In the genomic region with DNA sequence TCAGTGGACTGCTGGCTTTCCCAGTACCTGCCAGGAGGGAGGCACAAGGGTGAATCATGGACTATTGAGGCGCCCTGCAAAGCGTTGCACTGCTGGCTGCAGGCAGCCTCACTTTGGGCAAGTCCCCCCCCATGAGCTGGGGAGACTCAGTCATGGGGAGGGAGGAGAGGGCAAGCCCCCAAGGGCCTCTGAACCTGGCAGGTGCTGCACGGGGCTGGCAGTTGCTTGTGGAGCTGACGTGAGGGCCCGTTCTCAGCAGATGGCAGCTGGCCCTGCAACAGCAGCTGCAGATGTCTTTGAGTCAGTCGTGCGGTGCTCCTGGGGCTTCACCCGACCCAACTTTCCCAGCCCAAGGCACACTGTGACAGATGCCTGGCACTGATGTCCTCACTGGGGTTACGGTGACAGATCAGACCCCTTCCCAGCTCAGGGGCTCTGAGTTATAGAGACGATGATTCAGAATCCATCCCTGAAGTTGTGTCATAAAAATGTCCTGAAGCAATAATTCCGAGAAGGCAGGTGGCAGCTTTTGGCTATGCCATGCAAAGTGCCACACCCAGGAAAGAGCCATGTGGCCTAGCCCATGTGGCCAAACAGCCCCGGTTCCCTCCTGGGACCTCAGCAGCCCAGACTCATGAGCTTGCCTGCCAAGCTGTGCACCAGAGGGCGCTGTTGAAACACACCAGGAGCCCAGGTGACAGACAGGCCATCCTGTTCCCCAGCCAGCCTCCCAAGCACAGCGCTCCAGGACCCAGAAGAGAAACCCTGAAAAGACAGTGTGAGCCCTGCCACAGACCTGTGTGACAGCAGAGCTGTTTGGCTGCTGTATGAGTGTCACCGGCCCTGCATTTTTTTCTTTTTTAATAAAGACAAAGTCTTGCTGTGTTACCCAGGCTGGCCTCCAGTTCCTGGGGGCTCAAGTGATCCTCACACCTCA, we compare ENCODE assay signal across 8 cellular contexts. TPM values are rescaled to one million over a fixed set of nuclear protein-coding genes. Genes with fewer than 3 reads are reported as not detected.
DNase-seq lines count a peak whose midpoint lies in the region; ATAC-seq, FAIRE-seq and TF ChIP-seq lines count a peak whose summit lies in the region.

No MANE protein-coding gene starts in this region.

- CTCF ChIA-PET in A549 (lab: Yijun Ruan, JAX) = interaction anchor here (0.6 to 3.5 kb wide), 39 partner anchors 8 to 169 kb away, joined by 3 to 22 read pairs (median 5); a partner anchor contains a TSS
- CTCF ChIA-PET in activated CD4-positive, alpha-beta T cell treated with anti-CD3 and anti-CD28 coated beads for 36 hours (lab: Charles Lee) = interaction anchor here (0.6 to 2.6 kb wide), 25 partner anchors 9 to 632 kb away, joined by 3 to 16 read pairs (median 4); no protein-coding TSS in a partner anchor

- H3K4me1 ChIP-seq in A549 = 0 out of 3 replicates have a peak, but pooled peaks cover 4% of the 10 kb centered on the region
- H3K4me1 ChIP-seq in liver (ENCODE audit: control insufficient read depth in 4 of 4, insufficient read depth in 4 of 4, low read length in 3 of 4) = peaks cover 0 to 2% (median 0%) of the 10 kb centered on the region in 4 donors

- no peak overlapping the region for H3K4me3 Mint-ChIP-seq in activated CD4-positive, alpha-beta T cell treated with anti-CD3 and anti-CD28 coated beads for 36 hours

- ATAC-seq in A549 (peak; percentile 93 to 98), GM18511 (IDR thresholded peaks at IDR 0.05; ENCODE audit: unreplicated experiment) (peak; percentile 75), HG03135 (IDR thresholded peaks at IDR 0.05; ENCODE audit: unreplicated experiment) (peak; percentile 75)
- peak; percentile 99 for ATAC-seq in activated CD4-positive, alpha-beta T cell treated with anti-CD3 and anti-CD28 coated beads for 36 hours

- H3K36me3 Mint-ChIP-seq in activated CD4-positive, alpha-beta T cell treated with anti-CD3 and anti-CD28 coated beads for 36 hours (ENCODE audit: low read depth) = peaks cover 38% of the 10 kb centered on the region

- POLR2A ChIA-PET in A549 (lab: Yijun Ruan, JAX) = interaction anchor here (0.6 kb wide), 1 partner anchor 85 kb away, joined by 3 read pairs; no protein-coding TSS in a partner anchor
- POLR2A ChIA-PET in activated CD4-positive, alpha-beta T cell treated with anti-CD3 and anti-CD28 coated beads for 36 hours (lab: Charles Lee) = interaction anchor here (0.5 to 1.5 kb wide), 3 partner anchors 54 to 99 kb away, joined by 3 to 13 read pairs (median 12); a partner anchor contains a TSS

- peaks cover 10 to 56% (median 23%) of the 10 kb centered on the region in 4 donors for H3K36me3 ChIP-seq in liver (ENCODE audit: control insufficient read depth in 4 of 4, insufficient read depth in 3 of 4, low read depth in 1 of 4, low read length in 3 of 4)

- H3K9me3 ChIP-seq in A549 = no peaks in the 10 kb centered on the region
- no peaks in the 10 kb centered on the region for H3K9me3 ChIP-seq in liver (ENCODE audit: control insufficient read depth in 4 of 4, low read length in 3 of 4)

- peaks cover 6% of the 10 kb centered on the region for H3K4me1 Mint-ChIP-seq in activated CD4-positive, alpha-beta T cell treated with anti-CD3 and anti-CD28 coated beads for 36 hours

- H3K27ac Mint-ChIP-seq in activated CD4-positive, alpha-beta T cell treated with anti-CD3 and anti-CD28 coated beads for 36 hours = peak overlapping the region; percentile 9

- TF ChIP-seq RAD21 in A549 (conservative IDR thresholded peaks at IDR 0.05 in 1 of 2, IDR thresholded peaks at IDR 0.05 in 1 of 2) (peak; percentile 72 to 81), liver (IDR thresholded peaks at IDR 0.05) (peak; percentile 97 to 99)

- intact Hi-C loops in activated CD4-positive, alpha-beta T cell treated with anti-CD3 and anti-CD28 coated beads for 36 hours (cut with DNase I, micrococcal nuclease) = loop anchor here (1.0 to 5.0 kb wide), 8 partner anchors 52 to 168 kb away; a partner anchor contains a TSS

- no peak for TF ChIP-seq POLR2A in A549 (IDR thresholded peaks at IDR 0.05; ENCODE audit: low read length)

- WGBS in A549 (ENCODE audit: missing lambda C conversion rate) = 50% methylated on average over 10 of the region's 15 CpGs
- WGBS in liver = 52% methylated on average over 15 of the region's 15 CpGs

- TF ChIP-seq EP300 in A549 (IDR thresholded peaks at IDR 0.05) = no peak

- H3K9ac ChIP-seq in liver (ENCODE audit: low read depth in 1 of 2, low read length in 2 of 2) = no peak overlapping the region

- no peaks in the 10 kb centered on the region for H3K27me3 ChIP-seq in liver (ENCODE audit: control insufficient read depth in 4 of 4, insufficient read depth in 4 of 4, low read length in 3 of 4)

- no peaks in the 10 kb centered on the region for H3K27me3 Mint-ChIP-seq in activated CD4-positive, alpha-beta T cell treated with anti-CD3 and anti-CD28 coated beads for 36 hours

- FAIRE-seq in A549 (lab: Jason Lieb, UNC) = no peak

- DNase-seq in A549 (ENCODE audit: low read depth in 1 of 2, low spot score in 1 of 2) = peak; percentile 84 to 86
- peak; percentile 77 for DNase-seq in NCI-H510A treated with DMSO at 0.1 percent for 48 hours (lab: John Stamatoyannopoulos, UW)
- DNase-seq in activated CD4-positive, alpha-beta T cell treated with anti-CD3 and anti-CD28 coated beads for 36 hours = peak; percentile 94
- DNase-seq in stimulated activated CD4-positive, alpha-beta T cell treated with anti-CD3 and anti-CD28 coated beads, Interleukin-4, amount 100 ng/mL, for 48 hours (ENCODE audit: low read depth in 2 of 2) = peak; percentile 82 to 83

- TF ChIP-seq CTCF in A549 (IDR thresholded peaks at IDR 0.05) (peak; percentile 74), liver (IDR thresholded peaks at IDR 0.05; ENCODE audit: low read depth, low read length, missing input control) (peak; percentile 92)

- H3K9me3 Mint-ChIP-seq in activated CD4-positive, alpha-beta T cell treated with anti-CD3 and anti-CD28 coated beads for 36 hours (ENCODE audit: low read depth) = no peaks in the 10 kb centered on the region

- no peak overlapping the region for H3K4me2 ChIP-seq in A549

- 0 out of 6 replicates have a peak overlapping the region, but pooled peaks of 1 of the 2 experiments have one; percentile 5 for H3K27ac ChIP-seq in A549
- H3K27ac ChIP-seq in cingulate gyrus (ENCODE audit: low read depth, low read length) = peak overlapping the region; percentile 10
- peak overlapping the region in 1 of 2 donors; percentile 62 for H3K27ac ChIP-seq in liver (ENCODE audit: low read depth in 1 of 2, low read length in 2 of 2)

- H3K4me3 ChIP-seq in A549 = no peak overlapping the region
- H3K4me3 ChIP-seq in liver (ENCODE audit: low read depth in 1 of 3, low read length in 3 of 3) = no peak overlapping the region

TF ChIP-seq in A549, 52 proteins besides CTCF, POLR2A, EP300 and RAD21 (continues in another document):
- TF ChIP-seq MAZ (IDR thresholded peaks at IDR 0.05; ENCODE audit: borderline replicate concordance, low read depth, low read length) (no peak), ZC3H11A (IDR thresholded peaks at IDR 0.05) (no peak), CBX2 (IDR thresholded peaks at IDR 0.05; ENCODE audit: borderline replicate concordance, low read depth) (no peak), EHMT2 (IDR thresholded peaks at IDR 0.05; ENCODE audit: low read depth) (no peak), MYC (IDR thresholded peaks at IDR 0.05; ENCODE audit: borderline replicate concordance, low read length) (0 out of 2 replicates have a peak, but pooled peaks have one; percentile 46)
- TF ChIP-seq, protein P1, sequence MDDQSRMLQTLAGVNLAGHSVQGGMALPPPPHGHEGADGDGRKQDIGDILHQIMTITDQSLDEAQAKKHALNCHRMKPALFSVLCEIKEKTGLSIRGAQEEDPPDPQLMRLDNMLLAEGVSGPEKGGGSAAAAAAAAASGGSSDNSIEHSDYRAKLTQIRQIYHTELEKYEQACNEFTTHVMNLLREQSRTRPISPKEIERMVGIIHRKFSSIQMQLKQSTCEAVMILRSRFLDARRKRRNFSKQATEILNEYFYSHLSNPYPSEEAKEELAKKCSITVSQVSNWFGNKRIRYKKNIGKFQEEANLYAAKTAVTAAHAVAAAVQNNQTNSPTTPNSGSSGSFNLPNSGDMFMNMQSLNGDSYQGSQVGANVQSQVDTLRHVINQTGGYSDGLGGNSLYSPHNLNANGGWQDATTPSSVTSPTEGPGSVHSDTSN (IDR thresholded peaks at IDR 0.05) = peak; percentile 37; the same call in 1 of the 2 replicates

TF ChIP-seq in liver, 16 proteins besides CTCF, POLR2A, EP300 and RAD21 (continues in another document):
- no peak for TF ChIP-seq NR2F2 (IDR thresholded peaks at IDR 0.05)
- TF ChIP-seq, protein P2, sequence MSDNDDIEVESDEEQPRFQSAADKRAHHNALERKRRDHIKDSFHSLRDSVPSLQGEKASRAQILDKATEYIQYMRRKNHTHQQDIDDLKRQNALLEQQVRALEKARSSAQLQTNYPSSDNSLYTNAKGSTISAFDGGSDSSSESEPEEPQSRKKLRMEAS (IDR thresholded peaks at IDR 0.05) = no peak
- TF ChIP-seq HNF4G (IDR thresholded peaks at IDR 0.05) = no peak

RNA-seq across cellular contexts. Expression of a gene that starts 53.6 kb away (rescaled TPM):
- polyA plus RNA-seq in A549 (2011; rRNA removed) (29.2 and 37.0 TPM in 2 replicates), A549 (2017; fragmentation: RNase III; extraction: RNeasy Plus Mini Kit Qiagen cat#74134 plus additional on column Dnase treatment) (35.6 to 55.8 TPM (median 50.8 TPM) in 3 replicates), liver (10 to 100 TPM; 17.3 to 28.4 TPM)
- polyA plus RNA-seq in A549 (2012; cell fraction: cytosol; rRNA removed) = 38.2 and 41.8 TPM in 2 replicates
- 78.5 and 82.0 TPM in 2 replicates for polyA plus RNA-seq in A549 (2012; cell fraction: nucleus; rRNA removed)
- 37.2 and 50.2 TPM in 2 replicates for polyA minus RNA-seq in A549 (2011; rRNA and poly(A)+ RNA removed)
- 10 to 100 TPM; 73.0 to 73.8 TPM for total RNA-seq in activated CD4-positive, alpha-beta T cell treated with anti-CD3 and anti-CD28 coated beads for 36 hours
- total RNA-seq in liver = 100 to 1,000 TPM in 1 of 2 donors, 10 to 100 TPM in 1; 99.5 to 141 TPM
